8 cellular contexts compared by ENCODE assay signal in the genomic region with DNA sequence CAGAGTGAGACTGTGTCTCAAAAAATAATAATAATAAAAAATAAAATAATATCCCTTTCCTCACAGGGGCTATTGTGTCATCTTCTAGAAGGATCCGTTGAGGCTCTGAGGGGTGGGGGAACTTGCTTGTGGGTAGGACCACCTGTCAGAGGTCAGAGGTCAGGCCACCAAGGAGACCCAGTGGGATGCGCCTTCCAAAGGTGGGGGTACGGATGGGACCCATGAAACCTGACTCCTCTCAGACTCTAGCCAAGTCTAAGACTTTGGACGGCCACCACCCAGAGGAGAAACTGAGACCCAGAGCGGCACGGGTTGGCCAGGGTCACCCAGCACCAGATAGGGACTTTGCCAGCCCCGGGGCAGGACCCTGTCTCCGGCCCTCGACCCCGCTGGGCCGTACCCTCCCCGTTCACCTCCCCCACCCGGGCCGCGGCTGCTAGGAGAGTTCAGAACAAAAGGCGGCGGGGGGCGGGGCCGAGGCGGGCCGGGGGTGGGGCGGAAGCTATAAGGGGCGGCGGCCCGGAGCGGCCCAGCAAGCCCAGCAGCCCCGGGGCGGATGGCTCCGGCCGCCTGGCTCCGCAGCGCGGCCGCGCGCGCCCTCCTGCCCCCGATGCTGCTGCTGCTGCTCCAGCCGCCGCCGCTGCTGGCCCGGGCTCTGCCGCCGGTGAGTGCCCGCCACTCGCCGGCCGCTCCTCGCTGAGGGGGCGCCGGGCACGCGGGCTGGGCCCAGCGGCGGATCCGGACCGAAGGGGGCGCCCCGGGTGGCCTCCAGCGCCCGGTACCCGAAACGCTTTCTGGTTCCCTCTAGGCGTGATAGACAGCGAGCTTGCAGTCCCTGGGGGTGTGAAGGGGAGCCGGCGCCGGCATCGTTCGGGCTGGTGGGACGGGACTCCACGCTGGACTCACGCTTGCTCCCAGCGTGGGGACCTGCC. TPM values are rescaled to one million over a fixed set of nuclear protein-coding genes. Genes with fewer than 3 reads are reported as not detected.
DNase-seq lines count a peak whose midpoint lies in the region; ATAC-seq and TF ChIP-seq lines count a peak whose summit lies in the region.

A gene with protein sequence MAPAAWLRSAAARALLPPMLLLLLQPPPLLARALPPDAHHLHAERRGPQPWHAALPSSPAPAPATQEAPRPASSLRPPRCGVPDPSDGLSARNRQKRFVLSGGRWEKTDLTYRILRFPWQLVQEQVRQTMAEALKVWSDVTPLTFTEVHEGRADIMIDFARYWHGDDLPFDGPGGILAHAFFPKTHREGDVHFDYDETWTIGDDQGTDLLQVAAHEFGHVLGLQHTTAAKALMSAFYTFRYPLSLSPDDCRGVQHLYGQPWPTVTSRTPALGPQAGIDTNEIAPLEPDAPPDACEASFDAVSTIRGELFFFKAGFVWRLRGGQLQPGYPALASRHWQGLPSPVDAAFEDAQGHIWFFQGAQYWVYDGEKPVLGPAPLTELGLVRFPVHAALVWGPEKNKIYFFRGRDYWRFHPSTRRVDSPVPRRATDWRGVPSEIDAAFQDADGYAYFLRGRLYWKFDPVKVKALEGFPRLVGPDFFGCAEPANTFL (plus strand): TSS at position 535 of the 932 bp plus-strand sequence. CDS start 22 bp downstream, at position 557.

- H3K4me2 ChIP-seq in PC-3 (ENCODE audit: low read length), result peak within 1 kb of the TSS; percentile 85

- CTCF ChIA-PET in PC-3 (lab: Charles Lee), result interaction anchor here (0.7 kb wide), 1 partner anchor 85 kb away, joined by 4 read pairs; the partner anchor contains the start of gene SLC2A11
- CTCF ChIA-PET in activated naive CD4-positive, alpha-beta T cell treated with anti-CD3 and anti-CD28 coated beads, Interleukin-2, amount 10 ng/mL, durations not matched to agents 7 days and 5 days (lab: Charles Lee), result interaction anchor here (1.4 to 2.2 kb wide), 3 partner anchors 20 to 79 kb away, joined by 5 to 8 read pairs (median 8); no protein-coding TSS in a partner anchor

- no peak within 1 kb of the TSS for H3K27ac Mint-ChIP-seq in activated naive CD4-positive, alpha-beta T cell treated with anti-CD3 and anti-CD28 coated beads, Interleukin-2, amount 10 ng/mL, durations not matched to agents 7 days and 5 days

- H3K4me1 ChIP-seq in PC-3 (ENCODE audit: insufficient read depth, low read length), result no peaks in the 10 kb centered on the region; the same call in 1 of the 2 replicates

- H3F3A ChIP-seq in PC-3 (ENCODE audit: low read length, unreplicated experiment), result no peaks in the 10 kb centered on the region

- peak; percentile 42 for ATAC-seq in PC-3
- ATAC-seq in left cardiac atrium, result peak; percentile 35 to 43
- no peak for ATAC-seq in GM18873 (IDR thresholded peaks at IDR 0.05; ENCODE audit: low FRiP score, unreplicated experiment)

- peaks cover 9% of the 10 kb centered on the region for H3K79me2 ChIP-seq in PC-3 (ENCODE audit: low read length)

- H3K27ac ChIP-seq in PC-3 (ENCODE audit: low read length), result no peak within 1 kb of the TSS

- no peaks in the 10 kb centered on the region for H4K20me1 ChIP-seq in PC-3 (ENCODE audit: low read length)

- peak within 1 kb of the TSS; percentile 62 for H3K4me3 ChIP-seq in PC-3 (ENCODE audit: low read length)

- H3K4me3 Mint-ChIP-seq in activated naive CD4-positive, alpha-beta T cell treated with anti-CD3 and anti-CD28 coated beads, Interleukin-2, amount 10 ng/mL, durations not matched to agents 7 days and 5 days, result peak within 1 kb of the TSS; percentile 56

- H3K27me3 ChIP-seq in PC-3 (ENCODE audit: low read length), result no peaks in the 10 kb centered on the region

- POLR2A ChIA-PET in PC-3 (lab: Charles Lee; ENCODE audit: unreplicated experiment), result interaction anchor here (0.6 kb wide), 1 partner anchor 238 kb away, joined by 3 read pairs; no protein-coding TSS in a partner anchor

- peak; percentile 65 for DNase-seq in DMS53 (lab: John Stamatoyannopoulos, UW)
- no peak for DNase-seq in DMS53 treated with DMSO at 0.1 percent for 48 hours (lab: John Stamatoyannopoulos, UW; ENCODE audit: unreplicated experiment)
- peak; percentile 29 for DNase-seq in PC-3
- peak; percentile 76 for DNase-seq in activated naive CD4-positive, alpha-beta T cell treated with anti-CD3 and anti-CD28 coated beads, Interleukin-2, amount 10 ng/mL, durations not matched to agents 7 days and 5 days
- peak; percentile 75 for DNase-seq in left cardiac atrium
- DNase-seq in retina, result peak; percentile 44
- DNase-seq in GDM1 (lab: John Stamatoyannopoulos, UW), result no peak

- intact Hi-C loops in PC-3 (cut with micrococcal nuclease) (no loop called here), left cardiac atrium (cut with DNase I) (no loop called here)

- H3K9ac ChIP-seq in PC-3 (ENCODE audit: low read length), result no peak within 1 kb of the TSS

- H2AFZ ChIP-seq in PC-3 (ENCODE audit: low read length), result peak within 1 kb of the TSS; percentile 76

- peaks cover 29% of the 10 kb centered on the region for H3K4me1 Mint-ChIP-seq in activated naive CD4-positive, alpha-beta T cell treated with anti-CD3 and anti-CD28 coated beads, Interleukin-2, amount 10 ng/mL, durations not matched to agents 7 days and 5 days

- H3K27me3 Mint-ChIP-seq in activated naive CD4-positive, alpha-beta T cell treated with anti-CD3 and anti-CD28 coated beads, Interleukin-2, amount 10 ng/mL, durations not matched to agents 7 days and 5 days, result peaks cover 43% of the 10 kb centered on the region

- H3K9me3 ChIP-seq in PC-3 (ENCODE audit: low read length), result no peaks in the 10 kb centered on the region

- no peaks in the 10 kb centered on the region for H3K36me3 Mint-ChIP-seq in activated naive CD4-positive, alpha-beta T cell treated with anti-CD3 and anti-CD28 coated beads, Interleukin-2, amount 10 ng/mL, durations not matched to agents 7 days and 5 days

- H3K9me2 ChIP-seq in PC-3 (replicated peaks; ENCODE audit: low read length), result no peaks in the 10 kb centered on the region

- H3K36me3 ChIP-seq in PC-3 (ENCODE audit: low read depth, low read length), result no peaks in the 10 kb centered on the region

- no peak for TF ChIP-seq CTCF in PC-3 (conservative IDR thresholded peaks at IDR 0.05; ENCODE audit: low read depth, low read length)

- no TSS peak for BruUV-seq in PC-3 (replicated peaks; lab: Mats Ljungman, UMichigan)

- no peaks in the 10 kb centered on the region for H3K9me3 Mint-ChIP-seq in activated naive CD4-positive, alpha-beta T cell treated with anti-CD3 and anti-CD28 coated beads, Interleukin-2, amount 10 ng/mL, durations not matched to agents 7 days and 5 days

RNA-seq across cellular contexts. Expression of the gene that starts here (rescaled TPM):
- total RNA-seq in PC-3 (2014; rRNA removed), result 2.4 and 5.9 TPM in 2 replicates
- total RNA-seq in left cardiac atrium, result 10 to 100 TPM in 1 of 2 donors, 1 to 10 TPM in 1; 5.6 to 10.0 TPM

Comparison
In these comparisons a context has a peak if more than half of its experiments do, and no peak if none do; other contexts are left out.
1. DNase-seq: peak in DMS53 (single experiment), PC-3 (single experiment), activated naive CD4-positive, alpha-beta T cell treated with anti-CD3 and anti-CD28 coated beads, Interleukin-2, amount 10 ng/mL, durations not matched to agents 7 days and 5 days (single experiment), left cardiac atrium (single experiment) and retina (single experiment); none in DMS53 treated with DMSO at 0.1 percent for 48 hours (single experiment) and GDM1 (single experiment).